Comparison of ENCODE assay signal across 13 cellular contexts in genomic region chr17:57294075-57294474, GRCh38. TPM values are rescaled to one million over a fixed set of nuclear protein-coding genes. Genes with fewer than 3 reads are reported as not detected.
DNase-seq lines count a peak whose midpoint lies in the region; ATAC-seq lines count a peak whose summit lies in the region.
"Had no signal": no experiment of that assay in that cellular context is flagged by ENCODE, and none has a peak within 500 bp of the region (broad histone marks: within the 10 kb centered on the region; RNA-seq: fewer than 3 reads in every experiment).

No MANE protein-coding gene starts in this region.

- no peaks in the 10 kb centered on the region for H3K27me3 Mint-ChIP-seq in naive thymus-derived CD4-positive, alpha-beta T cell
- no peaks in the 10 kb centered on the region for H3K27me3 Mint-ChIP-seq in natural killer cell treated with Interleukin-12 subunit alpha and Interleukin-12 subunit beta and Interleukin-15 and Interleukin-18, amount 100 ng/mL, for 72 hours
- H3K27me3 Mint-ChIP-seq: activated CD8-positive, alpha-beta memory T cell treated with anti-CD3 and anti-CD28 coated beads, Interleukin-2, amount 10 ng/mL, durations not matched to agents 7 days and 5 days had no signal

- H3K4me1 ChIP-seq in naive thymus-derived CD4-positive, alpha-beta T cell (ENCODE audit: control insufficient read depth in 2 of 2, insufficient read depth in 2 of 2, low read length in 2 of 2) = peaks cover 0 to 6% of the 10 kb centered on the region in 2 donors

- peak overlapping the region in 2 of 10 donors; percentile 4 to 9 for H3K4me3 Mint-ChIP-seq in naive thymus-derived CD4-positive, alpha-beta T cell
- H3K4me3 Mint-ChIP-seq in natural killer cell treated with Interleukin-12 subunit alpha and Interleukin-12 subunit beta and Interleukin-15 and Interleukin-18, amount 100 ng/mL, for 72 hours = no peak overlapping the region
- H3K4me3 Mint-ChIP-seq: activated CD8-positive, alpha-beta memory T cell treated with anti-CD3 and anti-CD28 coated beads, Interleukin-2, amount 10 ng/mL, durations not matched to agents 7 days and 5 days had no signal

- CTCF ChIA-PET in naive thymus-derived CD4-positive, alpha-beta T cell (lab: Charles Lee) = no interaction called here

- peaks cover 37 to 67% (median 51%) of the 10 kb centered on the region in 7 donors for H3K4me1 Mint-ChIP-seq in naive thymus-derived CD4-positive, alpha-beta T cell
- H3K4me1 Mint-ChIP-seq in natural killer cell treated with Interleukin-12 subunit alpha and Interleukin-12 subunit beta and Interleukin-15 and Interleukin-18, amount 100 ng/mL, for 72 hours (ENCODE audit: low read depth in 2 of 2) = peaks cover 4 to 12% of the 10 kb centered on the region in 2 donors

- peak; percentile 54 for DNase-seq in DMS79 (lab: John Stamatoyannopoulos, UW)
- peak; percentile 63 to 77 for DNase-seq in NCI-H187 (lab: John Stamatoyannopoulos, UW)
- peak; percentile 92 for DNase-seq in SHP77 treated with DMSO at 0.1 percent for 48 hours (lab: John Stamatoyannopoulos, UW)
- no peak for DNase-seq in naive thymus-derived CD4-positive, alpha-beta T cell
- DNase-seq in natural killer cell treated with Interleukin-12 subunit alpha and Interleukin-12 subunit beta and Interleukin-15 and Interleukin-18, amount 100 ng/mL, for 72 hours (ENCODE audit: low spot score) = no peak
- DNase-seq: activated CD8-positive, alpha-beta memory T cell treated with anti-CD3 and anti-CD28 coated beads, Interleukin-2, amount 10 ng/mL, durations not matched to agents 7 days and 5 days; NCI-H82; SW 1271 had no signal

- peaks cover 0 to 16% (median 0%) of the 10 kb centered on the region in 3 experiments for H3K36me3 ChIP-seq in naive thymus-derived CD4-positive, alpha-beta T cell (ENCODE audit: control insufficient read depth in 2 of 3, insufficient read depth in 3 of 3, low read length in 3 of 3)
- H3K36me3 ChIP-seq: neutrophil had no signal

- H3K36me3 Mint-ChIP-seq in naive thymus-derived CD4-positive, alpha-beta T cell = peaks cover 10 to 59% (median 34%) of the 10 kb centered on the region in 5 donors
- H3K36me3 Mint-ChIP-seq in natural killer cell treated with Interleukin-12 subunit alpha and Interleukin-12 subunit beta and Interleukin-15 and Interleukin-18, amount 100 ng/mL, for 72 hours = peaks cover 8% of the 10 kb centered on the region

- H3K27ac Mint-ChIP-seq in naive thymus-derived CD4-positive, alpha-beta T cell = peak overlapping the region in 7 of 9 donors; percentile 26 to 81 (median 41)
- no peak overlapping the region for H3K27ac Mint-ChIP-seq in natural killer cell treated with Interleukin-12 subunit alpha and Interleukin-12 subunit beta and Interleukin-15 and Interleukin-18, amount 100 ng/mL, for 72 hours
- H3K27ac Mint-ChIP-seq: activated CD8-positive, alpha-beta memory T cell treated with anti-CD3 and anti-CD28 coated beads, Interleukin-2, amount 10 ng/mL, durations not matched to agents 7 days and 5 days had no signal

- H3K27ac ChIP-seq in naive thymus-derived CD4-positive, alpha-beta T cell (ENCODE audit: low read depth, low read length) = no peak overlapping the region
- H3K27ac ChIP-seq: esophagus muscularis mucosa, neutrophil had no signal

- H3K9me3 ChIP-seq in naive thymus-derived CD4-positive, alpha-beta T cell (ENCODE audit: control insufficient read depth in 2 of 3, low read length in 3 of 3) = no peaks in the 10 kb centered on the region
- H3K9me3 ChIP-seq: esophagus muscularis mucosa, neutrophil had no signal

- no peaks in the 10 kb centered on the region for H3K27me3 ChIP-seq in naive thymus-derived CD4-positive, alpha-beta T cell (ENCODE audit: control insufficient read depth in 2 of 2, insufficient read depth in 2 of 2, low read length in 2 of 2)
- H3K27me3 ChIP-seq: esophagus muscularis mucosa, neutrophil had no signal

- POLR2A ChIA-PET in naive thymus-derived CD4-positive, alpha-beta T cell (lab: Charles Lee) = no interaction called here

- no peak for ATAC-seq in naive thymus-derived CD4-positive, alpha-beta T cell
- ATAC-seq in natural killer cell treated with Interleukin-12 subunit alpha and Interleukin-12 subunit beta and Interleukin-15 and Interleukin-18, amount 100 ng/mL, for 72 hours = no peak
- ATAC-seq in GM21381 (IDR thresholded peaks at IDR 0.05; ENCODE audit: unreplicated experiment) (no peak), HG03571 (IDR thresholded peaks at IDR 0.05; ENCODE audit: unreplicated experiment) (no peak), HG02840 (IDR thresholded peaks at IDR 0.05; ENCODE audit: low FRiP score, unreplicated experiment) (no peak)
- ATAC-seq: activated CD8-positive, alpha-beta memory T cell treated with anti-CD3 and anti-CD28 coated beads, Interleukin-2, amount 10 ng/mL, durations not matched to agents 7 days and 5 days had no signal

- no peak overlapping the region for H3K4me3 ChIP-seq in naive thymus-derived CD4-positive, alpha-beta T cell (ENCODE audit: low read length)
- H3K4me3 ChIP-seq: esophagus muscularis mucosa had no signal

- intact Hi-C loops in naive thymus-derived CD4-positive, alpha-beta T cell (cut with micrococcal nuclease) = loop anchor here in 1 of 2 donors (2.0 kb wide), 1 partner anchor 13 kb away; no protein-coding TSS in a partner anchor

- peaks cover 0 to 12% (median 0%) of the 10 kb centered on the region in 11 donors for H3K9me3 Mint-ChIP-seq in naive thymus-derived CD4-positive, alpha-beta T cell
- H3K9me3 Mint-ChIP-seq in natural killer cell treated with Interleukin-12 subunit alpha and Interleukin-12 subunit beta and Interleukin-15 and Interleukin-18, amount 100 ng/mL, for 72 hours = no peaks in the 10 kb centered on the region

RNA-seq across cellular contexts. Expression of gene MSI2, which starts 37.8 kb away (rescaled TPM):
- 100 to 1,000 TPM; 111 to 169 (median 150) TPM for total RNA-seq in naive thymus-derived CD4-positive, alpha-beta T cell
- 1 to 10 TPM; 3.3 to 6.0 TPM for polyA plus RNA-seq in naive thymus-derived CD4-positive, alpha-beta T cell
- 100 to 1,000 TPM in 1 of 2 donors, 10 to 100 TPM in 1; 51.3 to 126 TPM for total RNA-seq in natural killer cell treated with Interleukin-12 subunit alpha and Interleukin-12 subunit beta and Interleukin-15 and Interleukin-18, amount 100 ng/mL, for 72 hours

Comparison
In these comparisons a context has a peak if more than half of its experiments do, and no peak if none do; other contexts are left out.
1. DNase-seq: peak in DMS79 (single experiment), NCI-H187 (2 of 2) and SHP77 treated with DMSO at 0.1 percent for 48 hours (single experiment); none in naive thymus-derived CD4-positive, alpha-beta T cell (0 of 9) and natural killer cell treated with Interleukin-12 subunit alpha and Interleukin-12 subunit beta and Interleukin-15 and Interleukin-18, amount 100 ng/mL, for 72 hours (single experiment).
2. H3K27ac Mint-ChIP-seq: peak in naive thymus-derived CD4-positive, alpha-beta T cell (7 of 9); none in natural killer cell treated with Interleukin-12 subunit alpha and Interleukin-12 subunit beta and Interleukin-15 and Interleukin-18, amount 100 ng/mL, for 72 hours (0 of 2).